ENCODE assay signal across 9 cellular contexts in the genomic region with DNA sequence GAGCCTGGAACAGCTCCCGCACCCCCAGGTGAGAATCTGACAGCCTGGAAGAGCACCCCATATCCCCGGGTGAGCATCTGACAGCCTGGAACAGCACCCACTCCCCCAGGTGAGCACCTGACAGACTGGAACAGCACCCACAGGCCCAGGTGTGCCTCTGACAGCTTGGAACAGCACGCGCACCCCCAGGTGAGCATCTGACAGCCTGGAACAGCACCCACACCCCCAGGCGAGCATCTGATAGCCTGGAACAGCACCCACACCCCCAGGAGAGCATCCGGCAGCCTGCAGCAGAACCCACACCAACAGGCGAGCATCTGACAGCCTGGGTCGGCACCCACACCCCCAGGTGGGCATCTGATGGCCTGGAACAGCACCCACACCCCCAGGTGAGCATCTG. TPM values are rescaled to one million over a fixed set of nuclear protein-coding genes. Genes with fewer than 3 reads are reported as not detected.
DNase-seq lines count a peak whose midpoint lies in the region; ATAC-seq and TF ChIP-seq lines count a peak whose summit lies in the region.
"Not testable (repeated sequence)": the region's sequence is repeated elsewhere in the genome, so short reads cannot be mapped to it uniquely, and the experiment has no call there.
"Had no signal": no experiment of that assay in that cellular context is flagged by ENCODE, and none has a peak within 500 bp of the region (broad histone marks: within the 10 kb centered on the region; RNA-seq: fewer than 3 reads in every experiment).

No MANE protein-coding gene starts in this region.

- not testable (repeated sequence) for ATAC-seq in activated CD8-positive, alpha-beta T cell treated with anti-CD3 and anti-CD28 coated beads, Interleukin-2, amount 10 ng/mL, durations not matched to agents 7 days and 5 days; Right ventricle myocardium superior (ENCODE audit: poor library complexity); right lobe of liver; stimulated activated naive CD8-positive, alpha-beta T cell treated with anti-CD3 and anti-CD28 coated beads, Interleukin-15, Interleukin-2, amounts not matched to agents 100 U/mL and 50 U/mL, for 24 hours

- not testable (repeated sequence) for H3K9me3 ChIP-seq in WERI-Rb-1 (ENCODE audit: severe bottlenecking); right lobe of liver

- H3K36me3 Mint-ChIP-seq in activated CD8-positive, alpha-beta T cell treated with anti-CD3 and anti-CD28 coated beads, Interleukin-2, amount 10 ng/mL, durations not matched to agents 7 days and 5 days (ENCODE audit: low read depth); activated naive CD4-positive, alpha-beta T cell treated with anti-CD3 and anti-CD28 coated beads, Interleukin-2, amount 10 ng/mL, durations not matched to agents 7 days and 5 days; osteocyte (ENCODE audit: unreplicated experiment): not testable (repeated sequence)

- peak; percentile 6 for DNase-seq in WERI-Rb-1
- peak; percentile 6 for DNase-seq in activated CD8-positive, alpha-beta T cell treated with anti-CD3 and anti-CD28 coated beads, Interleukin-2, amount 10 ng/mL, durations not matched to agents 7 days and 5 days
- DNase-seq in activated naive CD4-positive, alpha-beta T cell treated with anti-CD3 and anti-CD28 coated beads, Interleukin-2, amount 10 ng/mL, durations not matched to agents 7 days and 5 days = peak; percentile 15
- DNase-seq in Right ventricle myocardium superior = peak; percentile 60
- DNase-seq in right lobe of liver = peak in 2 of 3 donors; percentile 70 to 71
- DNase-seq in osteocyte (ENCODE audit: extremely low spot score, unreplicated experiment) = peak; percentile 98
- peak; percentile 0 for DNase-seq in stimulated activated naive CD8-positive, alpha-beta T cell treated with anti-CD3 and anti-CD28 coated beads, Interleukin-15, Interleukin-2, amounts not matched to agents 100 U/mL and 50 U/mL, for 24 hours

- TF ChIP-seq CTCF in WERI-Rb-1 (IDR thresholded peaks at IDR 0.05; ENCODE audit: low read depth, low read length); right lobe of liver (IDR thresholded peaks at IDR 0.05); osteocyte (IDR thresholded peaks at IDR 0.05): not testable (repeated sequence)

- TF ChIP-seq POLR2A in right lobe of liver (IDR thresholded peaks at IDR 0.05) = not testable (repeated sequence)

- POLR2A ChIA-PET in activated CD8-positive, alpha-beta T cell treated with anti-CD3 and anti-CD28 coated beads, Interleukin-2, amount 10 ng/mL, durations not matched to agents 7 days and 5 days (lab: Charles Lee) = not testable (repeated sequence)

- not testable (repeated sequence) for H3K4me3 ChIP-seq in WERI-Rb-1 (ENCODE audit: low read depth, low read length); right lobe of liver

- H3K4me1 Mint-ChIP-seq in activated CD8-positive, alpha-beta T cell treated with anti-CD3 and anti-CD28 coated beads, Interleukin-2, amount 10 ng/mL, durations not matched to agents 7 days and 5 days (ENCODE audit: low read depth); activated naive CD4-positive, alpha-beta T cell treated with anti-CD3 and anti-CD28 coated beads, Interleukin-2, amount 10 ng/mL, durations not matched to agents 7 days and 5 days; osteocyte (ENCODE audit: unreplicated experiment): not testable (repeated sequence)

- CTCF ChIA-PET in activated CD8-positive, alpha-beta T cell treated with anti-CD3 and anti-CD28 coated beads, Interleukin-2, amount 10 ng/mL, durations not matched to agents 7 days and 5 days (lab: Charles Lee); activated naive CD4-positive, alpha-beta T cell treated with anti-CD3 and anti-CD28 coated beads, Interleukin-2, amount 10 ng/mL, durations not matched to agents 7 days and 5 days (lab: Charles Lee): not testable (repeated sequence)

- H3K27ac Mint-ChIP-seq in activated CD8-positive, alpha-beta T cell treated with anti-CD3 and anti-CD28 coated beads, Interleukin-2, amount 10 ng/mL, durations not matched to agents 7 days and 5 days; activated naive CD4-positive, alpha-beta T cell treated with anti-CD3 and anti-CD28 coated beads, Interleukin-2, amount 10 ng/mL, durations not matched to agents 7 days and 5 days; osteocyte (ENCODE audit: unreplicated experiment): not testable (repeated sequence)

- H3K9me3 Mint-ChIP-seq in activated CD8-positive, alpha-beta T cell treated with anti-CD3 and anti-CD28 coated beads, Interleukin-2, amount 10 ng/mL, durations not matched to agents 7 days and 5 days (ENCODE audit: insufficient read depth); activated naive CD4-positive, alpha-beta T cell treated with anti-CD3 and anti-CD28 coated beads, Interleukin-2, amount 10 ng/mL, durations not matched to agents 7 days and 5 days; osteocyte (ENCODE audit: unreplicated experiment): not testable (repeated sequence)

- not testable (repeated sequence) for H3K36me3 ChIP-seq in WERI-Rb-1, right lobe of liver

- H3K4me3 Mint-ChIP-seq in activated CD8-positive, alpha-beta T cell treated with anti-CD3 and anti-CD28 coated beads, Interleukin-2, amount 10 ng/mL, durations not matched to agents 7 days and 5 days; activated naive CD4-positive, alpha-beta T cell treated with anti-CD3 and anti-CD28 coated beads, Interleukin-2, amount 10 ng/mL, durations not matched to agents 7 days and 5 days; osteocyte (ENCODE audit: unreplicated experiment): not testable (repeated sequence)

- WGBS in right lobe of liver (ENCODE audit: insufficient coverage, low coverage, low lambda C conversion rate, missing lambda C conversion rate) = 27% methylated on average over 4 of the region's 8 CpGs

- intact Hi-C loops in Right ventricle myocardium superior (cut with DNase I); right lobe of liver (cut with DNase I): not testable (repeated sequence)

- not testable (repeated sequence) for H3K27ac ChIP-seq in WERI-Rb-1, right lobe of liver

- not testable (repeated sequence) for H3K4me1 ChIP-seq in right lobe of liver

- H3K27me3 ChIP-seq in WERI-Rb-1 (ENCODE audit: insufficient read depth, low read depth, severe bottlenecking); right lobe of liver: not testable (repeated sequence)

- not testable (repeated sequence) for H3K27me3 Mint-ChIP-seq in activated CD8-positive, alpha-beta T cell treated with anti-CD3 and anti-CD28 coated beads, Interleukin-2, amount 10 ng/mL, durations not matched to agents 7 days and 5 days (ENCODE audit: low read depth); osteocyte (ENCODE audit: unreplicated experiment)
- H3K27me3 Mint-ChIP-seq in activated naive CD4-positive, alpha-beta T cell treated with anti-CD3 and anti-CD28 coated beads, Interleukin-2, amount 10 ng/mL, durations not matched to agents 7 days and 5 days = peaks cover 11% of the 10 kb centered on the region

RNA-seq across cellular contexts. Expression of gene MMEL1, which starts 27.0 kb away (rescaled TPM):
- 1 to 10 TPM; 3.7 to 4.0 TPM for total RNA-seq in activated CD8-positive, alpha-beta T cell treated with anti-CD3 and anti-CD28 coated beads, Interleukin-2, amount 10 ng/mL, durations not matched to agents 7 days and 5 days
- 0.48 TPM for total RNA-seq in Right ventricle myocardium superior
- 1 to 10 TPM in 2 of 6 experiments, not detected in 4; 1.2 to 2.0 TPM for total RNA-seq in right lobe of liver
- total RNA-seq in osteocyte = not detected in 2 replicates
- total RNA-seq: A172, B cell had no signal

Comparison
In these comparisons a context has a peak if more than half of its experiments do, and no peak if none do; other contexts are left out.
1. DNase-seq: peak in every context shown above with its lines; median percentile 98 in osteocyte; 70 in right lobe of liver; 60 in Right ventricle myocardium superior; 15 in activated naive CD4-positive, alpha-beta T cell treated with anti-CD3 and anti-CD28 coated beads, Interleukin-2, amount 10 ng/mL, durations not matched to agents 7 days and 5 days; 6 in WERI-Rb-1; 6 in activated CD8-positive, alpha-beta T cell treated with anti-CD3 and anti-CD28 coated beads, Interleukin-2, amount 10 ng/mL, durations not matched to agents 7 days and 5 days; 0 in stimulated activated naive CD8-positive, alpha-beta T cell treated with anti-CD3 and anti-CD28 coated beads, Interleukin-15, Interleukin-2, amounts not matched to agents 100 U/mL and 50 U/mL, for 24 hours.